In the genomic region with DNA sequence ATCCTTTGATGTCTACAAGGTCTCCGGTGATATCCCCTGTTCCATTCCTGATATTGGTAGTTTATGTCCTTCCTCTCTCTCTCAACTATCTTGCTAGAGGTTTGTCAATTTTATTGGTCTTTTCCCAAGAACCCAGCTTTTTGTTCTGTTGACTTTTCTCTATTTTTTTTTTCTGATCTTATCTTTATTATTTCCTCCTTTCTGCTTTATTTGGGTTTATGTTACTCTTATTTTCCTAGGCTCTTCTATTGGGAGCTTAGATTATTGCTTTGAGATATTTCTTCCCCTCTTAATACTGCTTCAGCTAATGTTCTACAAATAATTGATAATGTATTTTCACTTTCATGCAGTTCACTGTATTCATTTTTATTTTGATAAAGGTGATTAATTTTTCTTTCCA, we compare ENCODE assay signal across 1 cellular context.
TF ChIP-seq lines count a peak whose summit lies in the region.

No MANE protein-coding gene starts in this region.

TF ChIP-seq in A549, 52 proteins besides CTCF, POLR2A, EP300 and RAD21 (continued from another document):
- no peak for TF ChIP-seq POLR2AphosphoS2 (conservative IDR thresholded peaks at IDR 0.05; ENCODE audit: low read length)
- no peak for TF ChIP-seq MYC (IDR thresholded peaks at IDR 0.05; ENCODE audit: borderline replicate concordance, low read length)
- no peak for TF ChIP-seq RCOR1 (IDR thresholded peaks at IDR 0.05; ENCODE audit: low read depth, low read length)
- no peak for TF ChIP-seq SREBF2 (IDR thresholded peaks at IDR 0.05)
- no peak for TF ChIP-seq NR3C1 (IDR thresholded peaks at IDR 0.05)
- TF ChIP-seq HEYL (CRISPR knock-in tag; IDR thresholded peaks at IDR 0.05) = no peak
- TF ChIP-seq CEBPB (IDR thresholded peaks at IDR 0.05) = no peak
- TF ChIP-seq JUN (IDR thresholded peaks at IDR 0.05) = no peak
